In the genomic region with DNA sequence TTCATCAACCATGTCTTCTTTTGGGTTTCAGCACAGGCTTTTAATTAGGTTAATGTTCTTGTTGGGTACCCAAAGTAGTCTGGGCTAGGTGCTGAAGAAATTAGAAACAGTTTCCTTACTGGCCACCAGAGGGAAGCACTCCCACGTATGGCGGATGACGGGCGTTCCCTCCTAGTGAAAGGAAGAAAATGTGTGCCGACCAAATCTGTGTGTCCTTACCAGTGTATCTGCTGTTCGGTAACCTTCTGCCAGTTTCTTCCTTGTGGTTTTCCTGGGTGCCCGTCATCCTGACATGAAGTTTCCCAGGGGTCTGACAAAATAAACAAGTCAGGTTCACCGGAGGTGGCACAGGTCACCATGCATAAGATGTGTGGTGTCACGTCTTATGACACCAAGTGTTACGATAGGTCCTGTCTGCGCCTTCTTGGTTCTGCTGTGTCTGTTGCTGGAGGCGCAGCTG, we compare ENCODE assay signal across 8 cellular contexts. TPM values are rescaled to one million over a fixed set of nuclear protein-coding genes. Genes with fewer than 3 reads are reported as not detected.
DNase-seq lines count a peak whose midpoint lies in the region; ATAC-seq and TF ChIP-seq lines count a peak whose summit lies in the region.

No MANE protein-coding gene starts in this region.

- WGBS in hepatocyte (ENCODE audit: low lambda C conversion rate, missing lambda C conversion rate), result 47% methylated on average over 12 of the region's 12 CpGs
- 48% methylated on average over 12 of the region's 12 CpGs for WGBS in smooth muscle cell (ENCODE audit: low lambda C conversion rate)

- no peaks in the 10 kb centered on the region for H3F3A ChIP-seq in smooth muscle cell (ENCODE audit: low read depth)

- H3K27me3 ChIP-seq in ascending aorta (no peaks in the 10 kb centered on the region), hepatocyte (no peaks in the 10 kb centered on the region), smooth muscle cell (ENCODE audit: low read depth) (no peaks in the 10 kb centered on the region)

- no peak overlapping the region for H3K27ac ChIP-seq in ascending aorta
- H3K27ac ChIP-seq in hepatocyte, result no peak overlapping the region
- no peak overlapping the region for H3K27ac ChIP-seq in smooth muscle cell (ENCODE audit: low read depth)

- TF ChIP-seq CTCF in AG09319 (IDR thresholded peaks at IDR 0.05; ENCODE audit: low read depth, low read length), result peak; percentile 86
- TF ChIP-seq CTCF in ascending aorta (IDR thresholded peaks at IDR 0.05), result peak; percentile 54 to 77 (median 75)
- TF ChIP-seq CTCF in hepatocyte (IDR thresholded peaks at IDR 0.05; ENCODE audit: poor library complexity), result peak; percentile 75
- TF ChIP-seq CTCF in smooth muscle cell (IDR thresholded peaks at IDR 0.05; ENCODE audit: borderline replicate concordance, insufficient read depth, poor library complexity, severe bottlenecking), result peak; percentile 71

- ATAC-seq in GM18907 (IDR thresholded peaks at IDR 0.05; ENCODE audit: unreplicated experiment) (peak; percentile 52), GM18861 (IDR thresholded peaks at IDR 0.05; ENCODE audit: unreplicated experiment) (no peak)

- no peak overlapping the region for H3K9ac ChIP-seq in smooth muscle cell (ENCODE audit: low read depth)

- H3K79me2 ChIP-seq in hepatocyte (no peaks in the 10 kb centered on the region), smooth muscle cell (ENCODE audit: low read depth) (no peaks in the 10 kb centered on the region)

- intact Hi-C loops in ascending aorta (cut with DNase I), result no loop called here

- H4K20me1 ChIP-seq in hepatocyte (ENCODE audit: insufficient read depth, poor library complexity, severe bottlenecking), result no peaks in the 10 kb centered on the region
- no peaks in the 10 kb centered on the region for H4K20me1 ChIP-seq in smooth muscle cell (ENCODE audit: low read depth)

- H3K4me1 ChIP-seq in ascending aorta, result no peaks in the 10 kb centered on the region
- H3K4me1 ChIP-seq in hepatocyte (ENCODE audit: insufficient read depth), result no peaks in the 10 kb centered on the region
- peaks cover 3% of the 10 kb centered on the region for H3K4me1 ChIP-seq in smooth muscle cell (ENCODE audit: low read depth)

- H2AFZ ChIP-seq in hepatocyte (no peak overlapping the region), smooth muscle cell (ENCODE audit: low read depth) (no peak overlapping the region)

- H3K9me2 ChIP-seq in hepatocyte (replicated peaks; ENCODE audit: insufficient read depth), result no peaks in the 10 kb centered on the region

- DNase-seq in AG09319 (ENCODE audit: extremely low read depth, low read depth), result no peak
- peak; percentile 71 for DNase-seq in NCI-H146 (lab: John Stamatoyannopoulos, UW)
- DNase-seq in T-helper 9 cell, result peak; percentile 27
- DNase-seq in ascending aorta (ENCODE audit: low spot score in 2 of 2), result no peak
- peak; percentile 80 for DNase-seq in hepatocyte (ENCODE audit: low spot score)
- no peak for DNase-seq in smooth muscle cell (lab: John Stamatoyannopoulos, UW; ENCODE audit: unreplicated experiment)

- no peaks in the 10 kb centered on the region for H3K9me3 ChIP-seq in ascending aorta
- no peaks in the 10 kb centered on the region for H3K9me3 ChIP-seq in hepatocyte (ENCODE audit: low read depth)
- no peaks in the 10 kb centered on the region for H3K9me3 ChIP-seq in smooth muscle cell (replicated peaks; ENCODE audit: low read depth)

- H3K4me3 ChIP-seq in ascending aorta, result no peak overlapping the region
- H3K4me3 ChIP-seq in hepatocyte, result no peak overlapping the region
- H3K4me3 ChIP-seq in smooth muscle cell, result no peak overlapping the region

- H3K36me3 ChIP-seq in ascending aorta (peaks cover 34 to 64% of the 10 kb centered on the region in 2 donors), hepatocyte (replicated peaks; ENCODE audit: insufficient read depth, low read depth) (no peaks in the 10 kb centered on the region), smooth muscle cell (ENCODE audit: low read depth) (no peaks in the 10 kb centered on the region)

- no peak overlapping the region for H3K4me2 ChIP-seq in hepatocyte
- H3K4me2 ChIP-seq in smooth muscle cell, result no peak overlapping the region

RNA-seq across cellular contexts. Expression of a gene that starts 6.0 kb away (rescaled TPM):
- not detected for total RNA-seq in ascending aorta
- total RNA-seq in hepatocyte, result not detected in 2 replicates
- 0.11 and 0.61 TPM in 2 replicates for polyA plus RNA-seq in hepatocyte
- total RNA-seq in smooth muscle cell, result not detected in 2 replicates
- polyA plus RNA-seq in smooth muscle cell, result 0.27 TPM in 1 of 2 replicates, not detected in the other

RNA-seq across cellular contexts. Expression of a gene that starts 45.0 kb away (rescaled TPM):
- total RNA-seq in ascending aorta (4.4 TPM), hepatocyte (6.7 and 14.5 TPM in 2 replicates), smooth muscle cell (2.8 and 5.1 TPM in 2 replicates)
- polyA plus RNA-seq in hepatocyte (6.8 and 9.7 TPM in 2 replicates), smooth muscle cell (4.3 TPM in 2 replicates)

Comparison
In these comparisons a context has a peak if more than half of its experiments do, and no peak if none do; other contexts are left out.
1. DNase-seq: peak in NCI-H146 (single experiment), T-helper 9 cell (single experiment) and hepatocyte (single experiment); none in AG09319 (single experiment), ascending aorta (0 of 2) and smooth muscle cell (single experiment).
2. Peak in every context shown above with its lines, with median percentiles within 50 percentile points of each other: CTCF ChIP-seq.